In genomic region chr16:81446318-81447275, GRCh38 we compare ENCODE assay signal across 8 cellular contexts. TPM values are rescaled to one million over a fixed set of nuclear protein-coding genes. Genes with fewer than 3 reads are reported as not detected.
A peak's percentile ranks its signal among the peaks of the same experiment; 100 is the strongest.
DNase-seq lines count a peak whose midpoint lies in the region; ATAC-seq and TF ChIP-seq lines count a peak whose summit lies in the region.

No MANE protein-coding gene starts in this region.

- peak overlapping the region; percentile 82 for H2AFZ ChIP-seq in parathyroid adenoma

- H3K79me2 ChIP-seq in parathyroid adenoma = peaks cover 9% of the 10 kb centered on the region

- ATAC-seq in WTC11 (no peak), GM18867 (IDR thresholded peaks at IDR 0.05; ENCODE audit: unreplicated experiment) (no peak), GM19397 (IDR thresholded peaks at IDR 0.05; ENCODE audit: unreplicated experiment) (no peak)

- no peaks in the 10 kb centered on the region for H3K9me3 ChIP-seq in parathyroid adenoma (ENCODE audit: control insufficient read depth, low read length)

- H3K4me2 ChIP-seq in parathyroid adenoma (ENCODE audit: low read length) = peak overlapping the region; percentile 72

- in situ Hi-C loops in GM13977 (cut with MboI; ENCODE audit: low pct_unique_long_range_greater_than_20kb, low sequenced_read_pairs, unreplicated experiment) = no loop called here

- no peak for TF ChIP-seq CTCF in GM13977 (IDR thresholded peaks at IDR 0.05; ENCODE audit: extremely low read depth, insufficient read depth, missing control alignments)
- TF ChIP-seq CTCF in WTC11 (IDR thresholded peaks at IDR 0.05) = no peak
- no peak for TF ChIP-seq CTCF in fibroblast of mammary gland (conservative IDR thresholded peaks at IDR 0.05; ENCODE audit: control insufficient read depth, insufficient read depth, low read depth, low read length)
- TF ChIP-seq CTCF in parathyroid adenoma (IDR thresholded peaks at IDR 0.05) = no peak

- peak overlapping the region; percentile 53 for H3K27ac ChIP-seq in parathyroid adenoma

- peaks cover 59% of the 10 kb centered on the region for H3K4me1 Mint-ChIP-seq in WTC11

- no peaks in the 10 kb centered on the region for H3K27me3 ChIP-seq in parathyroid adenoma (ENCODE audit: control insufficient read depth, insufficient read depth, low read length)

- no peaks in the 10 kb centered on the region for H3K36me3 ChIP-seq in parathyroid adenoma (ENCODE audit: control insufficient read depth, insufficient read depth, low read length)

- CTCF ChIA-PET in WTC11 (lab: Charles Lee) = no interaction called here

- peaks cover 19% of the 10 kb centered on the region for H3K27me3 Mint-ChIP-seq in WTC11 (ENCODE audit: low read depth)

- no peaks in the 10 kb centered on the region; the same call in 1 of the 2 replicates for H3K9me3 Mint-ChIP-seq in WTC11

- DNase-seq in AG08396 (ENCODE audit: low spot score) (peak; percentile 75), GM13977 (ENCODE audit: low spot score) (peak; percentile 49), WTC11 (ENCODE audit: low spot score) (no peak), fibroblast of mammary gland (ENCODE audit: low read depth) (no peak), hepatic stellate cell (ENCODE audit: low spot score) (no peak)

- POLR2A ChIA-PET in WTC11 (lab: Charles Lee) = no interaction called here

- H3K36me3 Mint-ChIP-seq in WTC11 = peaks cover 6% of the 10 kb centered on the region

- H3K4me3 Mint-ChIP-seq in WTC11 = peak overlapping the region; percentile 82

- H3K27ac Mint-ChIP-seq in WTC11 = peak overlapping the region; percentile 90

- no peak overlapping the region for H3K9ac ChIP-seq in parathyroid adenoma

- peak overlapping the region; percentile 59 for H3K4me3 ChIP-seq in fibroblast of mammary gland (ENCODE audit: control insufficient read depth, low read depth, low read length)
- H3K4me3 ChIP-seq in parathyroid adenoma (ENCODE audit: low read depth, low read length) = peak overlapping the region; percentile 51

- no peaks in the 10 kb centered on the region for H3K4me1 ChIP-seq in parathyroid adenoma

TF ChIP-seq in WTC11, 78 proteins besides CTCF, POLR2A, EP300 and RAD21:
- TF ChIP-seq ZNF532 (CRISPR knock-in tag; IDR thresholded peaks at IDR 0.05; ENCODE audit: borderline replicate concordance) = no peak
- TF ChIP-seq ATF6 (CRISPR knock-in tag; IDR thresholded peaks at IDR 0.05) = no peak
- TF ChIP-seq MYBL2 (CRISPR knock-in tag; IDR thresholded peaks at IDR 0.05) = no peak
- no peak for TF ChIP-seq ERG (CRISPR knock-in tag; IDR thresholded peaks at IDR 0.05)
- TF ChIP-seq ATF3 (CRISPR knock-in tag; conservative IDR thresholded peaks at IDR 0.05) = no peak
- no peak for TF ChIP-seq ZNF396 (CRISPR knock-in tag; IDR thresholded peaks at IDR 0.05; ENCODE audit: borderline replicate concordance)
- no peak for TF ChIP-seq RORB (CRISPR knock-in tag; IDR thresholded peaks at IDR 0.05)

RNA-seq across cellular contexts. Expression of gene CMIP, which starts 2.0 kb away (rescaled TPM):
- 57.0 to 63.7 TPM (median 59.6 TPM) in 3 replicates for total RNA-seq in WTC11 (2021)

Comparison
In these comparisons a context has a peak if more than half of its experiments do, and no peak if none do; other contexts are left out.
1. DNase-seq: peak in AG08396 (single experiment) and GM13977 (single experiment); none in WTC11 (single experiment), fibroblast of mammary gland (single experiment) and hepatic stellate cell (single experiment).